Comparison of ENCODE assay signal across 17 cellular contexts in genomic region chr5:132114150-132115121, GRCh38. TPM values are rescaled to one million over a fixed set of nuclear protein-coding genes. Genes with fewer than 3 reads are reported as not detected.
DNase-seq lines count a peak whose midpoint lies in the region; ATAC-seq and FAIRE-seq lines count a peak whose summit lies in the region.
"Had no signal": no experiment of that assay in that cellular context is flagged by ENCODE, and none has a peak within 500 bp of the region (broad histone marks: within the 10 kb centered on the region; RNA-seq: fewer than 3 reads in every experiment).

No MANE protein-coding gene starts in this region.

- no peaks in the 10 kb centered on the region for H4K20me1 ChIP-seq in BLaER1

- peaks cover 57% of the 10 kb centered on the region for H3K4me1 ChIP-seq in BLaER1
- H3K4me1 ChIP-seq: left ventricle myocardium inferior, suprapubic skin had no signal

- no peak overlapping the region for H3K4me3 ChIP-seq in BLaER1
- H3K4me3 ChIP-seq: left ventricle myocardium inferior, suprapubic skin had no signal

- no peaks in the 10 kb centered on the region for H3K36me3 ChIP-seq in BLaER1
- H3K36me3 ChIP-seq: left ventricle myocardium inferior, suprapubic skin had no signal

- FAIRE-seq in GM19239 (lab: Jason Lieb, UNC): no peak

- peaks cover 22% of the 10 kb centered on the region for H3K9me3 ChIP-seq in BLaER1
- H3K9me3 ChIP-seq: suprapubic skin had no signal

- H3K27me3 ChIP-seq in BLaER1: no peaks in the 10 kb centered on the region
- H3K27me3 ChIP-seq: suprapubic skin had no signal

- peak; percentile 61 for ATAC-seq in HG02884 (IDR thresholded peaks at IDR 0.05; ENCODE audit: unreplicated experiment)

- peak overlapping the region; percentile 44; the same call in 1 of the 2 replicates for H3K9ac ChIP-seq in BLaER1

- peak; percentile 76 for DNase-seq in RPMI7951 (ENCODE audit: low read depth)
- DNase-seq in amniotic epithelial cell (ENCODE audit: low read depth): peak; percentile 18
- DNase-seq in GM19239 (ENCODE audit: insufficient read length, low spot score): no peak
- DNase-seq in T1000 (lab: John Stamatoyannopoulos, UW): no peak
- no peak for DNase-seq in Ammon's horn (ENCODE audit: low spot score)
- no peak for DNase-seq in RPMI8226
- DNase-seq: activated B cell treated with CpG ODN at 0.5 μM for 24 hours; DMS79; HFFc6; left ventricle myocardium inferior; stimulated activated CD4-positive, alpha-beta T cell treated with anti-CD3 and anti-CD28 coated beads, Interleukin-12 subunit alpha, Interleukin-12 subunit beta, amount 100 ng/mL, for 4 hours had no signal

- H3K4me2 ChIP-seq in BLaER1: peak overlapping the region; percentile 74

- peak overlapping the region; percentile 70 for H3K27ac ChIP-seq in BLaER1
- H3K27ac ChIP-seq: left ventricle myocardium inferior, suprapubic skin had no signal

RNA-seq across cellular contexts. Expression of gene CSF2, which starts 40.8 kb away (rescaled TPM):
- 4.8 and 6.4 TPM in 2 replicates for total RNA-seq in RPMI7951 (2014; rRNA removed; shearing (Covaris generic))
- total RNA-seq: activated B cell treated with CpG ODN at 0.5 μM for 24 hours, left ventricle myocardium inferior, myocyte, posterior vena cava, SK-MEL-5, suprapubic skin had no signal

RNA-seq across cellular contexts. Expression of gene IL3, which starts 54.0 kb away (rescaled TPM):
- not detected in 2 replicates for total RNA-seq in RPMI7951 (2014; rRNA removed; shearing (Covaris generic))
- total RNA-seq: activated B cell treated with CpG ODN at 0.5 μM for 24 hours, HFFc6, left ventricle myocardium inferior, myocyte, posterior vena cava, SK-MEL-5, suprapubic skin had no signal

Comparison
In these comparisons a context has a peak if more than half of its experiments do, and no peak if none do; other contexts are left out.
1. DNase-seq: peak in RPMI7951 (single experiment) and amniotic epithelial cell (single experiment); none in GM19239 (single experiment), T1000 (single experiment), Ammon's horn (single experiment) and RPMI8226 (single experiment).